In genomic region chr1:184945678-184946412, GRCh38 we compare ENCODE assay signal across 9 cellular contexts. TPM values are rescaled to one million over a fixed set of nuclear protein-coding genes. Genes with fewer than 3 reads are reported as not detected.
DNase-seq lines count a peak whose midpoint lies in the region; ATAC-seq and TF ChIP-seq lines count a peak whose summit lies in the region.
"Had no signal": no experiment of that assay in that cellular context is flagged by ENCODE, and none has a peak within 500 bp of the region (broad histone marks: within the 10 kb centered on the region; RNA-seq: fewer than 3 reads in every experiment).

No MANE protein-coding gene starts in this region.

- POLR2A ChIA-PET in activated CD8-positive, alpha-beta T cell treated with anti-CD3 and anti-CD28 coated beads for 36 hours (lab: Charles Lee), result no interaction called here
- POLR2A ChIA-PET in activated CD8-positive, alpha-beta T cell treated with anti-CD3 and anti-CD28 coated beads, Interleukin-2, amount 10 ng/mL, durations not matched to agents 7 days and 5 days (lab: Charles Lee), result no interaction called here

- intact Hi-C loops in activated CD8-positive, alpha-beta T cell treated with anti-CD3 and anti-CD28 coated beads for 36 hours (cut with micrococcal nuclease), result no loop called here
- intact Hi-C loops in upper lobe of right lung (cut with DNase I), result no loop called here

- H3K27me3 ChIP-seq in upper lobe of right lung, result no peaks in the 10 kb centered on the region

- H3K36me3 ChIP-seq in upper lobe of right lung, result no peaks in the 10 kb centered on the region

- H3K4me3 ChIP-seq in fibroblast of villous mesenchyme (ENCODE audit: low read depth, low read length) (no peak overlapping the region), upper lobe of right lung (no peak overlapping the region)

- H3K27me3 Mint-ChIP-seq in activated CD8-positive, alpha-beta T cell treated with anti-CD3 and anti-CD28 coated beads for 36 hours, result peaks cover 2% of the 10 kb centered on the region
- H3K27me3 Mint-ChIP-seq in activated CD8-positive, alpha-beta T cell treated with anti-CD3 and anti-CD28 coated beads, Interleukin-2, amount 10 ng/mL, durations not matched to agents 7 days and 5 days (ENCODE audit: low read depth), result no peaks in the 10 kb centered on the region

- in situ Hi-C loops in KBM-7 (cut with MboI; ENCODE audit: low pct_unique_long_range_greater_than_20kb, low sequenced_read_pairs), result no loop called here

- no peak overlapping the region for H3K27ac ChIP-seq in upper lobe of right lung
- H3K27ac ChIP-seq: VCaP had no signal

- H3K4me1 Mint-ChIP-seq in activated CD8-positive, alpha-beta T cell treated with anti-CD3 and anti-CD28 coated beads for 36 hours (ENCODE audit: low read depth), result peaks cover 27% of the 10 kb centered on the region
- H3K4me1 Mint-ChIP-seq in activated CD8-positive, alpha-beta T cell treated with anti-CD3 and anti-CD28 coated beads, Interleukin-2, amount 10 ng/mL, durations not matched to agents 7 days and 5 days (ENCODE audit: low read depth), result peaks cover 7% of the 10 kb centered on the region

- H3K9me3 ChIP-seq in upper lobe of right lung, result no peaks in the 10 kb centered on the region

- H3K27ac Mint-ChIP-seq in activated CD8-positive, alpha-beta T cell treated with anti-CD3 and anti-CD28 coated beads for 36 hours, result peak overlapping the region; percentile 41
- no peak overlapping the region for H3K27ac Mint-ChIP-seq in activated CD8-positive, alpha-beta T cell treated with anti-CD3 and anti-CD28 coated beads, Interleukin-2, amount 10 ng/mL, durations not matched to agents 7 days and 5 days

- no peak for TF ChIP-seq CTCF in activated CD8-positive, alpha-beta T cell treated with anti-CD3 and anti-CD28 coated beads for 36 hours (IDR thresholded peaks at IDR 0.05)
- TF ChIP-seq CTCF in fibroblast of villous mesenchyme (IDR thresholded peaks at IDR 0.05; ENCODE audit: insufficient read depth, low read depth, low read length) (no peak), upper lobe of right lung (IDR thresholded peaks at IDR 0.05) (no peak)

- H3K9me3 Mint-ChIP-seq in activated CD8-positive, alpha-beta T cell treated with anti-CD3 and anti-CD28 coated beads for 36 hours, result no peaks in the 10 kb centered on the region
- H3K9me3 Mint-ChIP-seq in activated CD8-positive, alpha-beta T cell treated with anti-CD3 and anti-CD28 coated beads, Interleukin-2, amount 10 ng/mL, durations not matched to agents 7 days and 5 days (ENCODE audit: insufficient read depth), result no peaks in the 10 kb centered on the region

- H3K4me3 Mint-ChIP-seq in activated CD8-positive, alpha-beta T cell treated with anti-CD3 and anti-CD28 coated beads for 36 hours, result no peak overlapping the region
- no peak overlapping the region for H3K4me3 Mint-ChIP-seq in activated CD8-positive, alpha-beta T cell treated with anti-CD3 and anti-CD28 coated beads, Interleukin-2, amount 10 ng/mL, durations not matched to agents 7 days and 5 days

- ATAC-seq in activated CD8-positive, alpha-beta T cell treated with anti-CD3 and anti-CD28 coated beads for 36 hours, result no peak
- ATAC-seq in activated CD8-positive, alpha-beta T cell treated with anti-CD3 and anti-CD28 coated beads, Interleukin-2, amount 10 ng/mL, durations not matched to agents 7 days and 5 days, result no peak
- ATAC-seq in upper lobe of right lung (peak; percentile 70), HG03139 (IDR thresholded peaks at IDR 0.05; ENCODE audit: unreplicated experiment) (no peak), GM18511 (IDR thresholded peaks at IDR 0.05; ENCODE audit: unreplicated experiment) (no peak)

- H3K4me1 ChIP-seq in upper lobe of right lung, result peaks cover 18% of the 10 kb centered on the region

- H3K36me3 Mint-ChIP-seq in activated CD8-positive, alpha-beta T cell treated with anti-CD3 and anti-CD28 coated beads for 36 hours (ENCODE audit: low read depth), result peaks cover 4% of the 10 kb centered on the region
- H3K36me3 Mint-ChIP-seq in activated CD8-positive, alpha-beta T cell treated with anti-CD3 and anti-CD28 coated beads, Interleukin-2, amount 10 ng/mL, durations not matched to agents 7 days and 5 days (ENCODE audit: low read depth), result peaks cover 9% of the 10 kb centered on the region

- no peak for DNase-seq in activated CD8-positive, alpha-beta T cell treated with anti-CD3 and anti-CD28 coated beads for 36 hours
- no peak for DNase-seq in activated CD8-positive, alpha-beta T cell treated with anti-CD3 and anti-CD28 coated beads, Interleukin-2, amount 10 ng/mL, durations not matched to agents 7 days and 5 days
- peak; percentile 70 for DNase-seq in KBM-7
- peak; percentile 85 for DNase-seq in fibroblast of villous mesenchyme (ENCODE audit: low read depth)
- no peak for DNase-seq in upper lobe of right lung
- DNase-seq in NCI-H1105 treated with DMSO at 0.1 percent for 48 hours (lab: John Stamatoyannopoulos, UW), result no peak

- CTCF ChIA-PET in activated CD8-positive, alpha-beta T cell treated with anti-CD3 and anti-CD28 coated beads for 36 hours (lab: Charles Lee), result no interaction called here
- CTCF ChIA-PET in activated CD8-positive, alpha-beta T cell treated with anti-CD3 and anti-CD28 coated beads, Interleukin-2, amount 10 ng/mL, durations not matched to agents 7 days and 5 days (lab: Charles Lee), result interaction anchor here (1.2 kb wide), 1 partner anchor 28 kb away, joined by 3 read pairs; the partner anchor contains the start of gene NIBAN1

RNA-seq across cellular contexts. Expression of gene NIBAN1, which starts 28.5 kb away (rescaled TPM):
- 10 to 100 TPM; 10.1 to 11.0 TPM for total RNA-seq in activated CD8-positive, alpha-beta T cell treated with anti-CD3 and anti-CD28 coated beads for 36 hours
- total RNA-seq in activated CD8-positive, alpha-beta T cell treated with anti-CD3 and anti-CD28 coated beads, Interleukin-2, amount 10 ng/mL, durations not matched to agents 7 days and 5 days, result 10 to 100 TPM; 28.6 to 28.7 TPM
- total RNA-seq in fibroblast of villous mesenchyme (17.7 and 58.9 TPM in 2 replicates), upper lobe of right lung (33.3 TPM)

Comparison
In these comparisons a context has a peak if more than half of its experiments do, and no peak if none do; other contexts are left out.
1. DNase-seq: peak in KBM-7 (single experiment) and fibroblast of villous mesenchyme (single experiment); none in activated CD8-positive, alpha-beta T cell treated with anti-CD3 and anti-CD28 coated beads for 36 hours (single experiment), activated CD8-positive, alpha-beta T cell treated with anti-CD3 and anti-CD28 coated beads, Interleukin-2, amount 10 ng/mL, durations not matched to agents 7 days and 5 days (single experiment), upper lobe of right lung (single experiment) and NCI-H1105 treated with DMSO at 0.1 percent for 48 hours (single experiment).